ENCODE assay signal across 10 cellular contexts in genomic region chr7:158710651-158711102, GRCh38. TPM values are rescaled to one million over a fixed set of nuclear protein-coding genes. Genes with fewer than 3 reads are reported as not detected.
DNase-seq lines count a peak whose midpoint lies in the region; ATAC-seq and TF ChIP-seq lines count a peak whose summit lies in the region.
"Had no signal": no experiment of that assay in that cellular context is flagged by ENCODE, and none has a peak within 500 bp of the region (broad histone marks: within the 10 kb centered on the region; RNA-seq: fewer than 3 reads in every experiment).

No MANE protein-coding gene starts in this region.

- 75% methylated on average over 4 of the region's 7 CpGs for WGBS in mammary epithelial cell (ENCODE audit: low coverage, missing lambda C conversion rate)

- TF ChIP-seq CTCF in MM.1S (IDR thresholded peaks at IDR 0.05; ENCODE audit: low read length) (no peak), mammary epithelial cell (conservative IDR thresholded peaks at IDR 0.05 in 1 of 2, IDR thresholded peaks at IDR 0.05 in 1 of 2; ENCODE audit: extremely low read depth in 1 of 2, insufficient read depth in 1 of 2, low read depth in 1 of 2, low read length in 2 of 2) (no peak)

- H3K27ac ChIP-seq in MM.1S (ENCODE audit: low read length), result no peak overlapping the region
- H3K27ac ChIP-seq in mammary epithelial cell (ENCODE audit: insufficient read depth, low read depth, low read length), result no peak overlapping the region
- H3K27ac ChIP-seq in caudate nucleus (ENCODE audit: low read depth, low read length), result no peak overlapping the region

- ATAC-seq in activated CD8-positive, alpha-beta memory T cell treated with anti-CD3 and anti-CD28 coated beads, Interleukin-2, amount 10 ng/mL, durations not matched to agents 7 days and 5 days, result peak; percentile 62
- ATAC-seq in sciatic nerve, result peak; percentile 12

- no peaks in the 10 kb centered on the region for H4K20me1 ChIP-seq in MM.1S (ENCODE audit: insufficient read depth, low read length)
- no peaks in the 10 kb centered on the region for H4K20me1 ChIP-seq in mammary epithelial cell (ENCODE audit: insufficient read depth, low read length)

- H3K79me2 ChIP-seq in MM.1S (ENCODE audit: low read length), result no peaks in the 10 kb centered on the region
- H3K79me2 ChIP-seq in mammary epithelial cell (ENCODE audit: insufficient read depth, low read length), result no peaks in the 10 kb centered on the region

- H3K4me2 ChIP-seq in MM.1S (ENCODE audit: low read depth, low read length), result 0 out of 2 replicates have a peak overlapping the region, but pooled peaks have one; percentile 12
- H3K4me2 ChIP-seq in mammary epithelial cell (ENCODE audit: insufficient read depth, low read depth, low read length), result no peak overlapping the region

- BruUV-seq in mammary epithelial cell (replicated peaks; lab: Mats Ljungman, UMichigan), result no TSS peak

- H3K9ac ChIP-seq in MM.1S (ENCODE audit: low read length) (no peak overlapping the region), mammary epithelial cell (ENCODE audit: insufficient read depth, low read length) (no peak overlapping the region)

- peak; percentile 59 for DNase-seq in activated CD8-positive, alpha-beta memory T cell treated with anti-CD3 and anti-CD28 coated beads, Interleukin-2, amount 10 ng/mL, durations not matched to agents 7 days and 5 days
- DNase-seq in activated CD8-positive, alpha-beta memory T cell treated with anti-CD3 and anti-CD28 coated beads, Interleukin-2, amount 50 U/mL, for 4 hours, result no peak
- peak; percentile 30 for DNase-seq in MM.1S
- DNase-seq in mammary epithelial cell, result peak; percentile 65
- DNase-seq in sciatic nerve (ENCODE audit: low spot score), result no peak
- no peak for DNase-seq in cerebellar nuclear complex (lab: John Stamatoyannopoulos, UW)
- DNase-seq in NCI-H146 treated with DMSO at 0.1 percent for 48 hours (lab: John Stamatoyannopoulos, UW; ENCODE audit: unreplicated experiment), result no peak
- DNase-seq in caudate nucleus (lab: John Stamatoyannopoulos, UW), result no peak
- DNase-seq: C1 segment of cervical spinal cord had no signal

- intact Hi-C loops in mammary epithelial cell (cut with micrococcal nuclease), result no loop called here
- intact Hi-C loops in sciatic nerve (cut with DNase I), result no loop called here

- H3K36me3 ChIP-seq in MM.1S (replicated peaks; ENCODE audit: insufficient read depth, low read length) (no peaks in the 10 kb centered on the region), mammary epithelial cell (ENCODE audit: insufficient read depth, low read length) (no peaks in the 10 kb centered on the region)

- peaks cover 9% of the 10 kb centered on the region for H3K27me3 Mint-ChIP-seq in activated CD8-positive, alpha-beta memory T cell treated with anti-CD3 and anti-CD28 coated beads, Interleukin-2, amount 10 ng/mL, durations not matched to agents 7 days and 5 days
- H3K27me3 Mint-ChIP-seq: T-cell had no signal

- in situ Hi-C loops in mammary epithelial cell (cut with MboI; ENCODE audit: low sequenced_read_pairs in 2 of 2), result no loop called here

- peaks cover 22% of the 10 kb centered on the region for H3K4me1 Mint-ChIP-seq in activated CD8-positive, alpha-beta memory T cell treated with anti-CD3 and anti-CD28 coated beads, Interleukin-2, amount 10 ng/mL, durations not matched to agents 7 days and 5 days

- H3K9me2 ChIP-seq in MM.1S (replicated peaks; ENCODE audit: insufficient read depth, low read length), result no peaks in the 10 kb centered on the region

- peaks cover 6% of the 10 kb centered on the region for H3K9me3 Mint-ChIP-seq in activated CD8-positive, alpha-beta memory T cell treated with anti-CD3 and anti-CD28 coated beads, Interleukin-2, amount 10 ng/mL, durations not matched to agents 7 days and 5 days (ENCODE audit: low read depth)

- no peak overlapping the region for H3K4me3 Mint-ChIP-seq in activated CD8-positive, alpha-beta memory T cell treated with anti-CD3 and anti-CD28 coated beads, Interleukin-2, amount 10 ng/mL, durations not matched to agents 7 days and 5 days
- H3K4me3 Mint-ChIP-seq: T-cell had no signal

- H3K9me3 ChIP-seq in MM.1S (replicated peaks; ENCODE audit: insufficient read depth, low read length) (no peaks in the 10 kb centered on the region), mammary epithelial cell (replicated peaks; ENCODE audit: insufficient read depth, low read length) (no peaks in the 10 kb centered on the region)

- H3F3A ChIP-seq in MM.1S (ENCODE audit: insufficient read depth, low read length), result peaks cover 2% of the 10 kb centered on the region

- H3K27ac Mint-ChIP-seq in activated CD8-positive, alpha-beta memory T cell treated with anti-CD3 and anti-CD28 coated beads, Interleukin-2, amount 10 ng/mL, durations not matched to agents 7 days and 5 days, result peak overlapping the region; percentile 60
- H3K27ac Mint-ChIP-seq: T-cell had no signal

- dilution Hi-C loops in mammary epithelial cell (cut with HindIII; ENCODE audit: low sequenced_read_pairs), result no loop called here

- H3K4me1 ChIP-seq in MM.1S (ENCODE audit: low read length) (peaks cover 5% of the 10 kb centered on the region), mammary epithelial cell (ENCODE audit: insufficient read depth, low read length) (peaks cover 4% of the 10 kb centered on the region)

- H3K27me3 ChIP-seq in MM.1S (replicated peaks; ENCODE audit: insufficient read depth, low read length), result no peaks in the 10 kb centered on the region
- no peaks in the 10 kb centered on the region for H3K27me3 ChIP-seq in mammary epithelial cell (ENCODE audit: insufficient read depth, low read length)

- CTCF ChIA-PET in activated CD8-positive, alpha-beta memory T cell treated with anti-CD3 and anti-CD28 coated beads, Interleukin-2, amount 10 ng/mL, durations not matched to agents 7 days and 5 days (lab: Charles Lee), result no interaction called here
- CTCF ChIA-PET in mammary epithelial cell (lab: Charles Lee; ENCODE audit: low non-redundant PET), result no interaction called here

- H2AFZ ChIP-seq in MM.1S (ENCODE audit: low read length) (no peak overlapping the region; the same call in 1 of the 2 replicates), mammary epithelial cell (ENCODE audit: low read depth, low read length) (peak overlapping the region; percentile 26)

- H3K36me3 Mint-ChIP-seq in activated CD8-positive, alpha-beta memory T cell treated with anti-CD3 and anti-CD28 coated beads, Interleukin-2, amount 10 ng/mL, durations not matched to agents 7 days and 5 days, result peaks cover 13% of the 10 kb centered on the region
- H3K36me3 Mint-ChIP-seq: T-cell had no signal

- H3K4me3 ChIP-seq in MM.1S (ENCODE audit: low read length) (no peak overlapping the region), mammary epithelial cell (replicated peaks in 1 of 3; ENCODE audit: insufficient read depth in 1 of 3, low read depth in 2 of 3, low read length in 3 of 3) (no peak overlapping the region)

RNA-seq across cellular contexts. Expression of gene NCAPG2, which starts 6.1 kb away (rescaled TPM):
- total RNA-seq in activated CD8-positive, alpha-beta memory T cell treated with anti-CD3 and anti-CD28 coated beads, Interleukin-2, amount 10 ng/mL, durations not matched to agents 7 days and 5 days, result 100 to 1,000 TPM; 146 to 182 TPM
- total RNA-seq in mammary epithelial cell, result 10 to 100 TPM in 1 of 2 donors, 1 to 10 TPM in 1; 3.2 to 42.0 TPM
- polyA plus RNA-seq in mammary epithelial cell, result 27.4 TPM
- polyA minus RNA-seq in mammary epithelial cell, result 25.8 TPM
- 11.7 TPM for total RNA-seq in sciatic nerve

Comparison
In these comparisons a context has a peak if more than half of its experiments do, and no peak if none do; other contexts are left out.
1. DNase-seq: peak in activated CD8-positive, alpha-beta memory T cell treated with anti-CD3 and anti-CD28 coated beads, Interleukin-2, amount 10 ng/mL, durations not matched to agents 7 days and 5 days (single experiment), MM.1S (single experiment) and mammary epithelial cell (single experiment); none in activated CD8-positive, alpha-beta memory T cell treated with anti-CD3 and anti-CD28 coated beads, Interleukin-2, amount 50 U/mL, for 4 hours (single experiment), sciatic nerve (single experiment), cerebellar nuclear complex (0 of 2), NCI-H146 treated with DMSO at 0.1 percent for 48 hours (single experiment) and caudate nucleus (0 of 61).